Comparison of ENCODE assay signal across 8 cellular contexts in genomic region chr4:52711834-52712171, GRCh38. TPM values are rescaled to one million over a fixed set of nuclear protein-coding genes. Genes with fewer than 3 reads are reported as not detected.
DNase-seq lines count a peak whose midpoint lies in the region; ATAC-seq, FAIRE-seq and TF ChIP-seq lines count a peak whose summit lies in the region.

No MANE protein-coding gene starts in this region.

- POLR2A ChIA-PET in HEK293 (lab: Yijun Ruan, JAX) (interaction anchor here (0.5 to 4.6 kb wide), 30 partner anchors 8 to 869 kb away, joined by 3 to 74 read pairs (median 4); partner anchors contain the start of genes DCUN1D4, ERVMER34-1 and USP46), Panc1 (lab: Charles Lee) (no interaction called here)

- no peak for TF ChIP-seq CTCF in HEK293 (tag by site-specific recombination; IDR thresholded peaks at IDR 0.05)
- TF ChIP-seq CTCF in Panc1 (IDR thresholded peaks at IDR 0.05): no peak
- TF ChIP-seq CTCF in fibroblast of mammary gland (conservative IDR thresholded peaks at IDR 0.05; ENCODE audit: control insufficient read depth, insufficient read depth, low read depth, low read length): no peak
- TF ChIP-seq CTCF in D721Med (IDR thresholded peaks at IDR 0.05; ENCODE audit: insufficient read depth, missing control alignments): no peak

- TF ChIP-seq POLR2A in GM18505 (IDR thresholded peaks at IDR 0.05; ENCODE audit: borderline replicate concordance, extremely low read depth, insufficient read depth, insufficient read length): no peak

- H3K4me1 ChIP-seq in HEK293 (ENCODE audit: control insufficient read depth, insufficient read depth, low read length) (no peaks in the 10 kb centered on the region), Panc1 (ENCODE audit: control insufficient read depth, insufficient read depth, low read length) (peaks cover 13% of the 10 kb centered on the region), subcutaneous abdominal adipose tissue (ENCODE audit: control insufficient read depth in 5 of 5, insufficient read depth in 5 of 5, low read length in 5 of 5) (peaks cover 3 to 20% (median 15%) of the 10 kb centered on the region in 5 donors)

- no peak for DNase-seq in Panc1 (ENCODE audit: low read depth, low spot score)
- no peak for DNase-seq in fibroblast of mammary gland (ENCODE audit: low read depth)
- DNase-seq in A172 (ENCODE audit: low spot score): no peak
- DNase-seq in D721Med (ENCODE audit: insufficient read length, low spot score): no peak
- DNase-seq in OCI-M1 (lab: John Stamatoyannopoulos, UW): no peak

- ATAC-seq in GM18505 (IDR thresholded peaks at IDR 0.05; ENCODE audit: unreplicated experiment) (peak; percentile 1), Panc1 (peak; percentile 36)

- H3K9ac ChIP-seq in subcutaneous abdominal adipose tissue (ENCODE audit: low read length in 5 of 5): peak overlapping the region in 1 of 5 donors; percentile 42

- CTCF ChIA-PET in HEK293 (lab: Yijun Ruan, JAX): interaction anchor here (1.0 to 2.0 kb wide), 2 partner anchors 46 to 200 kb away, joined by 3 to 4 read pairs; no protein-coding TSS in a partner anchor
- CTCF ChIA-PET in Panc1 (lab: Charles Lee): no interaction called here

- H3K27me3 ChIP-seq in Panc1 (ENCODE audit: control insufficient read depth, insufficient read depth, low read length) (no peaks in the 10 kb centered on the region), subcutaneous abdominal adipose tissue (ENCODE audit: control insufficient read depth in 5 of 5, insufficient read depth in 4 of 5, low read length in 5 of 5) (no peaks in the 10 kb centered on the region)

- H3K36me3 ChIP-seq in HEK293 (ENCODE audit: control insufficient read depth in 2 of 2, insufficient read depth in 1 of 2, low read length in 2 of 2) (peaks cover 0 to 38% of the 10 kb centered on the region in 2 experiments; a peak in 2 of 3 replicates), Panc1 (ENCODE audit: control insufficient read depth, insufficient read depth, low read length) (peaks cover 14% of the 10 kb centered on the region), subcutaneous abdominal adipose tissue (ENCODE audit: control insufficient read depth in 5 of 5, insufficient read depth in 5 of 5, low read length in 5 of 5) (peaks cover 0 to 10% (median 3%) of the 10 kb centered on the region in 5 donors)

- in situ Hi-C loops in Panc1 (cut with HindIII; ENCODE audit: low pct_unique_long_range_greater_than_20kb, low sequenced_read_pairs): no loop called here

- FAIRE-seq in D721Med (lab: Jason Lieb, UNC): no peak

- no TSS peak for BruUV-seq in Panc1 (replicated peaks; lab: Mats Ljungman, UMichigan)

- peak overlapping the region; percentile 2; the same call in 1 of the 2 replicates for H3K4me3 ChIP-seq in HEK293 (ENCODE audit: low read depth, low read length)
- peak overlapping the region; percentile 54 to 78 for H3K4me3 ChIP-seq in Panc1 (ENCODE audit: low read depth in 2 of 2, low read length in 2 of 2)
- peak overlapping the region; percentile 26 for H3K4me3 ChIP-seq in fibroblast of mammary gland (ENCODE audit: control insufficient read depth, low read depth, low read length)
- H3K4me3 ChIP-seq in subcutaneous abdominal adipose tissue (ENCODE audit: low read depth in 1 of 5, low read length in 5 of 5): peak overlapping the region; percentile 40 to 84 (median 61)

- no peaks in the 10 kb centered on the region for H3K9me3 ChIP-seq in HEK293 (ENCODE audit: control insufficient read depth, insufficient read depth, low read depth, low read length)
- no peaks in the 10 kb centered on the region for H3K9me3 ChIP-seq in Panc1 (ENCODE audit: control insufficient read depth, insufficient read depth, low read depth, low read length)
- no peaks in the 10 kb centered on the region for H3K9me3 ChIP-seq in subcutaneous abdominal adipose tissue (ENCODE audit: control insufficient read depth in 5 of 5, low read length in 5 of 5)

- H3K27ac ChIP-seq in HEK293 (ENCODE audit: extremely low read depth, low read depth, low read length): no peak overlapping the region
- H3K27ac ChIP-seq in Panc1 (ENCODE audit: low read length): peak overlapping the region; percentile 73
- no peak overlapping the region for H3K27ac ChIP-seq in subcutaneous abdominal adipose tissue (ENCODE audit: low read depth, low read length)

- intact Hi-C loops in Panc1 (cut with micrococcal nuclease; ENCODE audit: unreplicated experiment): no loop called here

TF ChIP-seq in HEK293, 187 proteins besides CTCF, POLR2A, EP300 and RAD21:
- TF ChIP-seq ZNF157 (tag by site-specific recombination; IDR thresholded peaks at IDR 0.05) (no peak), ZBTB11 (tag by site-specific recombination; conservative IDR thresholded peaks at IDR 0.05; ENCODE audit: low read depth) (0 out of 2 replicates have a peak, but pooled peaks have one; percentile 6), YY1 (tag by site-specific recombination; IDR thresholded peaks at IDR 0.05) (peak; percentile 12; the same call in 1 of the 2 replicates)

RNA-seq across cellular contexts. Expression of gene ERVMER34-1, which starts 39.4 kb away (rescaled TPM):
- total RNA-seq in Panc1 (2021; ENCODE audit: unreplicated experiment): 0.67 TPM
- polyA plus RNA-seq in Panc1 (2012; ENCODE audit: insufficient read length): 0.13 TPM
- not detected in 2 replicates for total RNA-seq in A172 (2014; rRNA removed; shearing (Covaris generic))

RNA-seq across cellular contexts. Expression of gene USP46, which starts 52.7 kb away (rescaled TPM):
- total RNA-seq in Panc1 (2021; ENCODE audit: unreplicated experiment): 15.5 TPM
- 7.2 TPM for polyA plus RNA-seq in Panc1 (2012; ENCODE audit: insufficient read length)
- total RNA-seq in A172 (2014; rRNA removed; shearing (Covaris generic)): 14.8 and 19.9 TPM in 2 replicates

Comparison
In these comparisons a context has a peak if more than half of its experiments do, and no peak if none do; other contexts are left out.
1. H3K4me3 ChIP-seq: peak in every context shown above with its lines; median percentile 66 in Panc1; 61 in subcutaneous abdominal adipose tissue; 26 in fibroblast of mammary gland; 2 in HEK293.